19 cellular contexts compared by ENCODE assay signal in genomic region chrX:136157187-136157586, GRCh38. TPM values are rescaled to one million over a fixed set of nuclear protein-coding genes. Genes with fewer than 3 reads are reported as not detected.
DNase-seq lines count a peak whose midpoint lies in the region; FAIRE-seq and TF ChIP-seq lines count a peak whose summit lies in the region.
"Had no signal": no experiment of that assay in that cellular context is flagged by ENCODE, and none has a peak within 500 bp of the region (broad histone marks: within the 10 kb centered on the region; RNA-seq: fewer than 3 reads in every experiment).

No MANE protein-coding gene starts in this region.

- H3K27ac Mint-ChIP-seq in nephron progenitor cell = no peak overlapping the region
- H3K27ac Mint-ChIP-seq: activated naive CD4-positive, alpha-beta T cell treated with anti-CD3 and anti-CD28 coated beads for 36 hours; natural killer cell treated with Interleukin-12 subunit alpha and Interleukin-12 subunit beta and Interleukin-15 and Interleukin-18, amount 100 ng/mL, for 72 hours had no signal

- FAIRE-seq in GM12891 (lab: Jason Lieb, UNC) = peak; percentile 91

- DNase-seq in GM12891 (ENCODE audit: insufficient read length, low spot score) = no peak
- peak; percentile 4 to 9 for DNase-seq in Kasumi-1 (lab: John Stamatoyannopoulos, UW)
- peak; percentile 26 for DNase-seq in adipocyte (ENCODE audit: low read depth)
- DNase-seq in substantia nigra (lab: John Stamatoyannopoulos, UW) = no peak
- no peak for DNase-seq in NCI-H2081 treated with DMSO at 0.1 percent for 48 hours (lab: John Stamatoyannopoulos, UW)
- no peak for DNase-seq in posterior vena cava (ENCODE audit: low spot score)
- no peak for DNase-seq in nephron progenitor cell
- DNase-seq: activated CD8-positive, alpha-beta memory T cell treated with anti-CD3 and anti-CD28 coated beads, Interleukin-2, amount 50 U/mL, for 4 hours; activated naive CD4-positive, alpha-beta T cell treated with anti-CD3 and anti-CD28 coated beads for 36 hours; DMS53; NCI-H1417; NCI-H446; Peyer's patch; stimulated activated CD4-positive, alpha-beta T cell treated with anti-CD3 and anti-CD28 coated beads, Interleukin-2, amount 100 ng/mL, for 24 hours; stimulated activated CD8-positive, alpha-beta memory T cell treated with anti-CD3 and anti-CD28 coated beads, Interleukin-4, amount 100 ng/mL, for 48 hours; T-cell had no signal

- intact Hi-C loops in posterior vena cava (cut with DNase I) = loop anchor here in 1 of 2 donors (10.0 kb wide), 1 partner anchor 48 kb away; no protein-coding TSS in a partner anchor

- H3K27ac ChIP-seq in rectal smooth muscle tissue (ENCODE audit: low read depth, low read length) (peak overlapping the region; percentile 68), substantia nigra (ENCODE audit: low read depth, low read length, poor library complexity, severe bottlenecking) (no peak overlapping the region)
- H3K27ac ChIP-seq: breast epithelium had no signal

- H3K4me1 Mint-ChIP-seq in nephron progenitor cell = no peaks in the 10 kb centered on the region

- H3K36me3 Mint-ChIP-seq in nephron progenitor cell (ENCODE audit: low read depth) = peaks cover 3% of the 10 kb centered on the region
- H3K36me3 Mint-ChIP-seq: natural killer cell treated with Interleukin-12 subunit alpha and Interleukin-12 subunit beta and Interleukin-15 and Interleukin-18, amount 100 ng/mL, for 72 hours; T-cell had no signal

- H3K9ac ChIP-seq in adipocyte (ENCODE audit: low read length) (no peak overlapping the region), rectal smooth muscle tissue (ENCODE audit: low read length) (no peak overlapping the region)

- peaks cover 37% of the 10 kb centered on the region for H3K9me3 Mint-ChIP-seq in nephron progenitor cell
- H3K9me3 Mint-ChIP-seq: activated naive CD4-positive, alpha-beta T cell treated with anti-CD3 and anti-CD28 coated beads for 36 hours; natural killer cell treated with Interleukin-12 subunit alpha and Interleukin-12 subunit beta and Interleukin-15 and Interleukin-18, amount 100 ng/mL, for 72 hours; T-cell had no signal

- H3K27me3 ChIP-seq in adipocyte (replicated peaks; ENCODE audit: control insufficient read depth, insufficient read depth, low read length) (peaks cover 7% of the 10 kb centered on the region), rectal smooth muscle tissue (ENCODE audit: control insufficient read depth, insufficient read depth, low read length) (peaks cover 3% of the 10 kb centered on the region)
- H3K27me3 ChIP-seq: Peyer's patch had no signal

- H3K9me3 ChIP-seq in adipocyte (ENCODE audit: control insufficient read depth, low read length) = no peaks in the 10 kb centered on the region
- H3K9me3 ChIP-seq: breast epithelium, Peyer's patch had no signal

- H3K4me3 ChIP-seq in adipocyte (ENCODE audit: low read length) = no peak overlapping the region
- H3K4me3 ChIP-seq in rectal smooth muscle tissue (ENCODE audit: low read length) = no peak overlapping the region
- H3K4me3 ChIP-seq: breast epithelium, Peyer's patch had no signal

- no peaks in the 10 kb centered on the region for H3K27me3 Mint-ChIP-seq in nephron progenitor cell (ENCODE audit: low read depth, poor library complexity)

- TF ChIP-seq POLR2A in GM12891 (IDR thresholded peaks at IDR 0.05; ENCODE audit: low read depth, low read length) = no peak

- TF ChIP-seq CTCF in nephron progenitor cell (IDR thresholded peaks at IDR 0.05) = no peak

- H3K36me3 ChIP-seq in adipocyte (ENCODE audit: control insufficient read depth, insufficient read depth, low read length, severe bottlenecking) = no peaks in the 10 kb centered on the region
- no peaks in the 10 kb centered on the region for H3K36me3 ChIP-seq in rectal smooth muscle tissue (ENCODE audit: control insufficient read depth, insufficient read depth, low read length)
- H3K36me3 ChIP-seq: breast epithelium, Peyer's patch had no signal

- H3K4me1 ChIP-seq in adipocyte (ENCODE audit: control insufficient read depth, insufficient read depth, low read length) (peaks cover 34% of the 10 kb centered on the region), rectal smooth muscle tissue (ENCODE audit: control insufficient read depth, insufficient read depth, low read length) (peaks cover 14% of the 10 kb centered on the region)

- H3K4me3 Mint-ChIP-seq in nephron progenitor cell = no peak overlapping the region
- H3K4me3 Mint-ChIP-seq: activated naive CD4-positive, alpha-beta T cell treated with anti-CD3 and anti-CD28 coated beads for 36 hours; natural killer cell treated with Interleukin-12 subunit alpha and Interleukin-12 subunit beta and Interleukin-15 and Interleukin-18, amount 100 ng/mL, for 72 hours; T-cell had no signal

TF ChIP-seq in GM12891, 5 proteins besides CTCF, POLR2A, EP300 and RAD21:
- TF ChIP-seq TAF1 (IDR thresholded peaks at IDR 0.05; ENCODE audit: low read depth, low read length) = no peak
- TF ChIP-seq SPI1 (IDR thresholded peaks at IDR 0.05; ENCODE audit: low read depth, low read length) = peak; percentile 95
- no peak for TF ChIP-seq PAX5 (IDR thresholded peaks at IDR 0.05; ENCODE audit: insufficient read depth, low read length, severe bottlenecking)
- no peak for TF ChIP-seq POLR2AphosphoS5 (IDR thresholded peaks at IDR 0.05; ENCODE audit: low read depth, low read length)
- no peak for TF ChIP-seq POU2F2 (IDR thresholded peaks at IDR 0.05; ENCODE audit: low read depth, low read length)

RNA-seq across cellular contexts. Expression of gene FHL1, which starts 9.9 kb away (rescaled TPM):
- polyA plus RNA-seq in GM12891 (2012; ENCODE audit: low read depth, missing spikeins) = 2.1 TPM
- total RNA-seq in posterior vena cava = 1,000 to 10,000 TPM; 1,036 to 1,050 TPM

Comparison
In these comparisons a context has a peak if more than half of its experiments do, and no peak if none do; other contexts are left out.
1. DNase-seq: peak in Kasumi-1 (2 of 2) and adipocyte (single experiment); none in GM12891 (single experiment), substantia nigra (0 of 49), NCI-H2081 treated with DMSO at 0.1 percent for 48 hours (single experiment), posterior vena cava (single experiment) and nephron progenitor cell (single experiment).